37 cellular contexts compared by ENCODE assay signal in the genomic region with DNA sequence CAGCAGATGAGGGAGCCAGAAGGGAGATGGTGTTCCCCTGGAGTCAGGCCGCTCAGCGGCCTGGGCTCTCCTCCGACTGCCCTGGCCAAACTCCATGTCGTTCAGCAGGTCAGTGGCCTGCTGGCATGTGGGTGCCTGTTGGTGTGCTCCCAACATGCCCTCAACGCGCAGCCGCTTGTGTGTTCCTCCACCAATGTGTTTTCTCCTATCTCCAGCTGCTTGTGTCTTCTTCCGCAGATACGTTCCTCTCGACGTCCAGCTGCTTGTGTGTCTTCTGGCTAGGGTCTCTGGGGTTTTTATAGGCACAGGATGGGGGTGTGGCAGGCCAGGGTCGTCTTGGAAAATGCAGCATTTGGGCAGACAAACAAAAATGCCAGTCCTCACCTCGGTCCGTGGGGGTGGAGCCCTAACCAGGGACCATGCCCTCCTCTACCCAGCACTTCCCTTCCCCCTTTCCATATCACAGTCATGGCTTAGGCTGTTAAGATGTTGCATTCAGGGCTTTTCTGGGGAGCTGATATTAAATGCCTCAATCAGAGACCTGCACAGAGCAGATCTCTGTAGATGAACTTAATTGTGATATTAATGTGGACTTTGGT.
A peak's percentile ranks its signal among the peaks of the same experiment; 100 is the strongest.
DNase-seq lines count a peak whose midpoint lies in the region; ATAC-seq, FAIRE-seq and TF ChIP-seq lines count a peak whose summit lies in the region.
"Had no signal": no experiment of that assay in that cellular context is flagged by ENCODE, and none has a peak within 500 bp of the region (broad histone marks: within the 10 kb centered on the region; RNA-seq: fewer than 3 reads in every experiment).

No MANE protein-coding gene starts in this region.

- TF ChIP-seq CTCF in GM12878 (IDR thresholded peaks at IDR 0.05 in 2 of 3, conservative IDR thresholded peaks at IDR 0.05 in 1 of 3; ENCODE audit: control insufficient read depth in 2 of 3, extremely low read depth in 1 of 3, insufficient read depth in 1 of 3, low read depth in 3 of 3, low read length in 3 of 3), result no peak
- no peak for TF ChIP-seq CTCF in K562 (IDR thresholded peaks at IDR 0.05 in 2 of 3, conservative IDR thresholded peaks at IDR 0.05 in 1 of 3; ENCODE audit: insufficient read depth in 2 of 3, low read depth in 1 of 3, low read length in 3 of 3)
- TF ChIP-seq CTCF in esophagus muscularis mucosa (IDR thresholded peaks at IDR 0.05), result no peak
- TF ChIP-seq CTCF in sigmoid colon (IDR thresholded peaks at IDR 0.05), result no peak
- no peak for TF ChIP-seq CTCF in suprapubic skin (IDR thresholded peaks at IDR 0.05)

- H3K79me2 ChIP-seq in GM12878 (ENCODE audit: control insufficient read depth, insufficient read depth, low read length) (no peaks in the 10 kb centered on the region), K562 (ENCODE audit: control insufficient read depth, insufficient read depth, low read length) (no peaks in the 10 kb centered on the region)

- POLR2A ChIA-PET in GM12878 (lab: Charles Lee) (no interaction called here), K562 (lab: Yijun Ruan, JAX) (interaction anchor here (1.0 kb wide), 1 partner anchor 15 kb away, joined by 3 read pairs; no protein-coding TSS in a partner anchor)

- H3K9me1 ChIP-seq in K562 (ENCODE audit: control insufficient read depth, insufficient read depth, low read length), result no peaks in the 10 kb centered on the region

- H3K4me1 Mint-ChIP-seq in stimulated activated memory B cell treated with anti-CD40 and anti-IgM and Interleukin-4, amounts not matched to agents 10 μg/mL and 1 μg/mL and 100 μg/mL, for 72 hours, result peaks cover 9% of the 10 kb centered on the region
- no peaks in the 10 kb centered on the region for H3K4me1 Mint-ChIP-seq in T-helper 17 cell
- H3K4me1 Mint-ChIP-seq: B cell; CD14-positive monocyte; CD4-positive, alpha-beta memory T cell; CD4-positive, CD25-positive, alpha-beta regulatory T cell; CD8-positive, alpha-beta memory T cell had no signal

- H3K27me3 ChIP-seq in GM12878 (replicated peaks in 1 of 2; ENCODE audit: control insufficient read depth in 2 of 2, insufficient read depth in 2 of 2, low read length in 1 of 2), result no peaks in the 10 kb centered on the region
- peaks cover 12 to 31% of the 10 kb centered on the region in 2 experiments; a peak in 4 of 5 replicates for H3K27me3 ChIP-seq in K562 (ENCODE audit: control insufficient read depth in 2 of 2, insufficient read depth in 2 of 2, low read length in 2 of 2)
- no peaks in the 10 kb centered on the region for H3K27me3 ChIP-seq in esophagus muscularis mucosa
- no peaks in the 10 kb centered on the region for H3K27me3 ChIP-seq in sigmoid colon
- no peaks in the 10 kb centered on the region for H3K27me3 ChIP-seq in suprapubic skin
- H3K27me3 ChIP-seq: BE2C; BLaER1; BLaER1 treated with 17β-estradiol and CSF1 and Interleukin-3, amounts not matched to agents 10 nM and 100 nM had no signal

- no peak for FAIRE-seq in GM12878 (lab: Jason Lieb, UNC)
- no peak for FAIRE-seq in K562 (lab: Jason Lieb, UNC)
- FAIRE-seq: A204.1, A549, D721Med had no signal

- H3K36me3 Mint-ChIP-seq in stimulated activated memory B cell treated with anti-CD40 and anti-IgM and Interleukin-4, amounts not matched to agents 10 μg/mL and 1 μg/mL and 100 μg/mL, for 72 hours, result no peaks in the 10 kb centered on the region
- no peaks in the 10 kb centered on the region for H3K36me3 Mint-ChIP-seq in T-helper 17 cell (ENCODE audit: low read depth)
- H3K36me3 Mint-ChIP-seq: CD14-positive monocyte; CD4-positive, alpha-beta memory T cell; CD4-positive, CD25-positive, alpha-beta regulatory T cell; CD8-positive, alpha-beta memory T cell; CD8-positive, alpha-beta T cell had no signal

- in situ Hi-C loops in GM12878 (cut with MboI), result no loop called here
- in situ Hi-C loops in K562 (cut with MboI), result no loop called here

- intact Hi-C loops in GM12878 (cut with micrococcal nuclease; ENCODE audit: unreplicated experiment) (no loop called here), K562 (cut with micrococcal nuclease) (no loop called here), esophagus muscularis mucosa (cut with DNase I) (no loop called here), sigmoid colon (cut with DNase I) (no loop called here)

- ATAC-seq in GM12878 (no peak), K562 (no peak; the same call in 2 of the 3 replicates), T-helper 17 cell (no peak), HG03469 (IDR thresholded peaks at IDR 0.05; ENCODE audit: unreplicated experiment) (no peak)
- ATAC-seq in stimulated activated memory B cell treated with anti-CD40 and anti-IgM and Interleukin-4, amounts not matched to agents 10 μg/mL and 1 μg/mL and 100 μg/mL, for 72 hours, result no peak
- ATAC-seq: A549; CD8-positive, alpha-beta T cell had no signal

- H3K27me3 Mint-ChIP-seq in stimulated activated memory B cell treated with anti-CD40 and anti-IgM and Interleukin-4, amounts not matched to agents 10 μg/mL and 1 μg/mL and 100 μg/mL, for 72 hours, result peaks cover 4% of the 10 kb centered on the region
- H3K27me3 Mint-ChIP-seq in T-helper 17 cell, result peaks cover 11% of the 10 kb centered on the region
- H3K27me3 Mint-ChIP-seq: CD4-positive, alpha-beta T cell; CD4-positive, CD25-positive, alpha-beta regulatory T cell had no signal

- H3K4me1 ChIP-seq in GM12878 (ENCODE audit: control insufficient read depth, insufficient read depth, low read length) (no peaks in the 10 kb centered on the region), K562 (replicated peaks in 1 of 2; ENCODE audit: control insufficient read depth in 2 of 2, insufficient read depth in 2 of 2, low read length in 2 of 2) (no peaks in the 10 kb centered on the region), esophagus muscularis mucosa (no peaks in the 10 kb centered on the region), sigmoid colon (no peaks in the 10 kb centered on the region), suprapubic skin (no peaks in the 10 kb centered on the region)
- H3K4me1 ChIP-seq: A549; BE2C; BLaER1; BLaER1 treated with 17β-estradiol and CSF1 and Interleukin-3, amounts not matched to agents 10 nM and 100 nM; Caco-2 had no signal

- H3K27ac ChIP-seq in GM12878 (ENCODE audit: control insufficient read depth, insufficient read depth), result no peak overlapping the region
- no peak overlapping the region for H3K27ac ChIP-seq in K562 (ENCODE audit: extremely low read depth, low read depth, low read length)
- H3K27ac ChIP-seq in esophagus muscularis mucosa (replicated peaks in 1 of 4), result no peak overlapping the region
- no peak overlapping the region for H3K27ac ChIP-seq in sigmoid colon
- no peak overlapping the region for H3K27ac ChIP-seq in suprapubic skin
- H3K27ac ChIP-seq: 22Rv1; A549; BLaER1; BLaER1 treated with 17β-estradiol and CSF1 and Interleukin-3, amounts not matched to agents 10 nM and 100 nM; C4-2B had no signal

- no peak overlapping the region for H3K4me3 Mint-ChIP-seq in stimulated activated memory B cell treated with anti-CD40 and anti-IgM and Interleukin-4, amounts not matched to agents 10 μg/mL and 1 μg/mL and 100 μg/mL, for 72 hours
- H3K4me3 Mint-ChIP-seq in T-helper 17 cell, result no peak overlapping the region
- H3K4me3 Mint-ChIP-seq: B cell; CD14-positive monocyte; CD4-positive, alpha-beta memory T cell; CD4-positive, alpha-beta T cell; CD4-positive, CD25-positive, alpha-beta regulatory T cell; CD8-positive, alpha-beta memory T cell; CD8-positive, alpha-beta T cell had no signal

- TF ChIP-seq RAD21 in GM12878 (IDR thresholded peaks at IDR 0.05; ENCODE audit: insufficient read depth, low read depth, low read length) (no peak), K562 (CRISPR knock-in tag; conservative IDR thresholded peaks at IDR 0.05 in 1 of 2, IDR thresholded peaks at IDR 0.05 in 1 of 2) (no peak)

- H3K36me3 ChIP-seq in GM12878 (ENCODE audit: control insufficient read depth in 2 of 2, insufficient read depth in 2 of 2, low read length in 1 of 2) (no peaks in the 10 kb centered on the region), K562 (ENCODE audit: control insufficient read depth, insufficient read depth, low read length) (no peaks in the 10 kb centered on the region), esophagus muscularis mucosa (no peaks in the 10 kb centered on the region), sigmoid colon (no peaks in the 10 kb centered on the region), suprapubic skin (no peaks in the 10 kb centered on the region)
- H3K36me3 ChIP-seq: BE2C; BLaER1; BLaER1 treated with 17β-estradiol and CSF1 and Interleukin-3, amounts not matched to agents 10 nM and 100 nM had no signal

- BruUV-seq in GM12878 (replicated peaks; lab: Mats Ljungman, UMichigan) (no TSS peak), K562 (replicated peaks; lab: Mats Ljungman, UMichigan) (no TSS peak)

- H3K4me3 ChIP-seq in GM12878 (no peak overlapping the region), K562 (no peak overlapping the region), esophagus muscularis mucosa (no peak overlapping the region), sigmoid colon (no peak overlapping the region), suprapubic skin (no peak overlapping the region)
- H3K4me3 ChIP-seq: A549; BLaER1; BLaER1 treated with 17β-estradiol and CSF1 and Interleukin-3, amounts not matched to agents 10 nM and 100 nM had no signal

- H3K27ac Mint-ChIP-seq in stimulated activated memory B cell treated with anti-CD40 and anti-IgM and Interleukin-4, amounts not matched to agents 10 μg/mL and 1 μg/mL and 100 μg/mL, for 72 hours, result peak overlapping the region; percentile 62
- H3K27ac Mint-ChIP-seq in T-helper 17 cell, result no peak overlapping the region
- H3K27ac Mint-ChIP-seq: B cell; CD14-positive monocyte; CD4-positive, alpha-beta memory T cell; CD4-positive, alpha-beta T cell; CD4-positive, CD25-positive, alpha-beta regulatory T cell; CD8-positive, alpha-beta T cell had no signal

- no peak overlapping the region for H3K9ac ChIP-seq in GM12878 (ENCODE audit: control insufficient read depth, insufficient read depth, low read length)
- no peak overlapping the region for H3K9ac ChIP-seq in K562 (ENCODE audit: insufficient read depth in 1 of 2, low read depth in 2 of 2, low read length in 2 of 2)
- H3K9ac ChIP-seq: BLaER1; BLaER1 treated with 17β-estradiol and CSF1 and Interleukin-3, amounts not matched to agents 10 nM and 100 nM had no signal

- CTCF ChIA-PET in GM12878 (lab: Yijun Ruan, JAX), result no interaction called here
- CTCF ChIA-PET in K562 (lab: Yijun Ruan, JAX; ENCODE audit: low intra/inter-chr PET ratio), result no interaction called here

- no peak for TF ChIP-seq EP300 in GM12878 (IDR thresholded peaks at IDR 0.05; ENCODE audit: borderline replicate concordance in 1 of 2, control insufficient read depth in 1 of 2, low read depth in 2 of 2, low read length in 2 of 2)
- TF ChIP-seq EP300 in K562 (IDR thresholded peaks at IDR 0.05; ENCODE audit: low read length), result no peak
- no peak for TF ChIP-seq EP300 in esophagus muscularis mucosa (IDR thresholded peaks at IDR 0.05)
- TF ChIP-seq EP300 in sigmoid colon (IDR thresholded peaks at IDR 0.05), result no peak
- no peak for TF ChIP-seq EP300 in suprapubic skin (IDR thresholded peaks at IDR 0.05)

- H3K4me2 ChIP-seq in GM12878 (ENCODE audit: control insufficient read depth, insufficient read depth), result no peak overlapping the region
- H3K4me2 ChIP-seq in K562 (ENCODE audit: insufficient read depth, low read length), result no peak overlapping the region
- H3K4me2 ChIP-seq: A549; BLaER1; BLaER1 treated with 17β-estradiol and CSF1 and Interleukin-3, amounts not matched to agents 10 nM and 100 nM had no signal

- H2AFZ ChIP-seq in GM12878 (ENCODE audit: control insufficient read depth, low read depth, low read length) (no peak overlapping the region), K562 (ENCODE audit: low read depth, low read length) (no peak overlapping the region)

- H3K9me3 ChIP-seq in GM12878 (replicated peaks; ENCODE audit: control insufficient read depth, insufficient read depth, low read length) (no peaks in the 10 kb centered on the region; the same call in 2 of the 3 replicates), K562 (replicated peaks; ENCODE audit: control insufficient read depth, insufficient read depth, low read depth, low read length) (no peaks in the 10 kb centered on the region), esophagus muscularis mucosa (no peaks in the 10 kb centered on the region), sigmoid colon (no peaks in the 10 kb centered on the region), suprapubic skin (no peaks in the 10 kb centered on the region), T-helper 17 cell (ENCODE audit: control insufficient read depth, low read length, poor library complexity, severe bottlenecking) (no peaks in the 10 kb centered on the region)
- H3K9me3 ChIP-seq: A549, BE2C, BLaER1, Caco-2 had no signal

- TF ChIP-seq POLR2A in GM12878 (IDR thresholded peaks at IDR 0.05; ENCODE audit: low read depth, low read length) (no peak), K562 (conservative IDR thresholded peaks at IDR 0.05) (no peak), esophagus muscularis mucosa (IDR thresholded peaks at IDR 0.05; ENCODE audit: low read depth) (no peak), sigmoid colon (IDR thresholded peaks at IDR 0.05) (no peak), suprapubic skin (IDR thresholded peaks at IDR 0.05) (no peak)

- DNase-seq in GM12878 (ENCODE audit: low read depth, low spot score), result no peak
- DNase-seq in K562 (ENCODE audit: extremely low read depth in 1 of 4, low spot score in 3 of 4), result no peak
- DNase-seq in esophagus muscularis mucosa (ENCODE audit: extremely low spot score), result peak; percentile 90
- DNase-seq in sigmoid colon, result no peak
- DNase-seq in suprapubic skin (ENCODE audit: low spot score in 2 of 2), result no peak
- DNase-seq in T-helper 17 cell, result no peak
- DNase-seq: 8988T; ACHN; AML-193; BE2C; C1 segment of cervical spinal cord; Caco-2; Calu3; CD4-positive, alpha-beta memory T cell; CD4-positive, alpha-beta T cell; CD4-positive, CD25-positive, alpha-beta regulatory T cell; CD8-positive, alpha-beta memory T cell; CD8-positive, alpha-beta T cell; COR-L47; DMS 273 treated with DMSO at 0.1 percent for 48 hours; DMS153; DMS53; DMS79; DMS79 treated with DMSO at 0.1 percent for 48 hours; DND-41; EL had no signal

- H4K20me1 ChIP-seq in GM12878 (ENCODE audit: control insufficient read depth, insufficient read depth) (no peaks in the 10 kb centered on the region), K562 (replicated peaks; ENCODE audit: control insufficient read depth, insufficient read depth, low read length) (no peaks in the 10 kb centered on the region)
- H4K20me1 ChIP-seq: BLaER1; BLaER1 treated with 17β-estradiol and CSF1 and Interleukin-3, amounts not matched to agents 10 nM and 100 nM had no signal

- WGBS in GM12878 (ENCODE audit: insufficient coverage, insufficient replicate concordance, low lambda C conversion rate, missing lambda C conversion rate), result 82% methylated on average over 14 of the region's 14 CpGs
- 1% methylated on average over 14 of the region's 14 CpGs for WGBS in K562 (ENCODE audit: insufficient coverage, low coverage, missing lambda C conversion rate)
- WGBS in esophagus muscularis mucosa, result 80% methylated on average over 12 of the region's 14 CpGs
- WGBS in sigmoid colon, 2 donors, result 84 to 85% methylated on average over 14 of the region's 14 CpGs
- 83% methylated on average over 14 of the region's 14 CpGs for WGBS in suprapubic skin

- H3K9me3 Mint-ChIP-seq in stimulated activated memory B cell treated with anti-CD40 and anti-IgM and Interleukin-4, amounts not matched to agents 10 μg/mL and 1 μg/mL and 100 μg/mL, for 72 hours, result no peaks in the 10 kb centered on the region
- H3K9me3 Mint-ChIP-seq: CD4-positive, alpha-beta T cell; CD4-positive, CD25-positive, alpha-beta regulatory T cell; CD8-positive, alpha-beta memory T cell; CD8-positive, alpha-beta T cell had no signal

- RAD21 ChIA-PET in GM12878 (lab: Charles Lee; ENCODE audit: unreplicated experiment), result no interaction called here

- SMC1A ChIA-PET in GM12878 (lab: Charles Lee; ENCODE audit: uncharacterized antibody, unreplicated experiment), result interaction anchor here (1.0 to 1.6 kb wide), 2 partner anchors 32 to 172 kb away, joined by 3 to 7 read pairs; no protein-coding TSS in a partner anchor
